In genomic region chr12:57452937-57453509, GRCh38 we compare ENCODE assay signal across 9 cellular contexts. TPM values are rescaled to one million over a fixed set of nuclear protein-coding genes. Genes with fewer than 3 reads are reported as not detected.
DNase-seq lines count a peak whose midpoint lies in the region; ATAC-seq and TF ChIP-seq lines count a peak whose summit lies in the region.
"Had no signal": no experiment of that assay in that cellular context is flagged by ENCODE, and none has a peak within 500 bp of the region (broad histone marks: within the 10 kb centered on the region; RNA-seq: fewer than 3 reads in every experiment).

No MANE protein-coding gene starts in this region.

- no peaks in the 10 kb centered on the region for H3K27me3 ChIP-seq in OCI-LY1 (ENCODE audit: insufficient read depth, low read length)
- no peaks in the 10 kb centered on the region for H3K27me3 ChIP-seq in heart left ventricle

- peaks cover 10% of the 10 kb centered on the region for H3K4me1 ChIP-seq in OCI-LY1 (ENCODE audit: insufficient read depth, low read length, severe bottlenecking)
- peaks cover 0 to 31% (median 12%) of the 10 kb centered on the region in 12 donors for H3K4me1 ChIP-seq in heart left ventricle

- peak overlapping the region; percentile 47 for H3K27ac Mint-ChIP-seq in activated naive CD8-positive, alpha-beta T cell treated with anti-CD3 and anti-CD28 coated beads, Interleukin-2, amount 10 ng/mL, durations not matched to agents 7 days and 5 days

- H3K9me3 Mint-ChIP-seq in activated naive CD8-positive, alpha-beta T cell treated with anti-CD3 and anti-CD28 coated beads, Interleukin-2, amount 10 ng/mL, durations not matched to agents 7 days and 5 days, result no peaks in the 10 kb centered on the region

- H3K4me3 Mint-ChIP-seq in activated naive CD8-positive, alpha-beta T cell treated with anti-CD3 and anti-CD28 coated beads, Interleukin-2, amount 10 ng/mL, durations not matched to agents 7 days and 5 days, result no peak overlapping the region

- no peaks in the 10 kb centered on the region for H3K27me3 Mint-ChIP-seq in activated naive CD8-positive, alpha-beta T cell treated with anti-CD3 and anti-CD28 coated beads, Interleukin-2, amount 10 ng/mL, durations not matched to agents 7 days and 5 days

- H4K20me1 ChIP-seq in OCI-LY1 (ENCODE audit: insufficient read depth, low read length), result no peaks in the 10 kb centered on the region

- no peak for TF ChIP-seq POLR2A in heart left ventricle (IDR thresholded peaks at IDR 0.05)

- H3K9ac ChIP-seq in OCI-LY1 (ENCODE audit: low read length), result no peak overlapping the region

- H3K9me2 ChIP-seq in OCI-LY1 (ENCODE audit: low read depth, low read length), result no peaks in the 10 kb centered on the region

- no peak overlapping the region for H2AFZ ChIP-seq in OCI-LY1 (ENCODE audit: low read length)

- H3K4me1 Mint-ChIP-seq in activated naive CD8-positive, alpha-beta T cell treated with anti-CD3 and anti-CD28 coated beads, Interleukin-2, amount 10 ng/mL, durations not matched to agents 7 days and 5 days, result peaks cover 12% of the 10 kb centered on the region

- peak; percentile 63 for DNase-seq in NCI-H345 (lab: John Stamatoyannopoulos, UW)
- no peak for DNase-seq in NCI-H345 treated with DMSO at 0.1 percent for 48 hours (lab: John Stamatoyannopoulos, UW; ENCODE audit: unreplicated experiment)
- peak; percentile 83 for DNase-seq in HT-29 (ENCODE audit: low spot score)
- peak; percentile 70 for DNase-seq in activated naive CD8-positive, alpha-beta T cell treated with anti-CD3 and anti-CD28 coated beads, Interleukin-2, amount 10 ng/mL, durations not matched to agents 7 days and 5 days
- DNase-seq in heart left ventricle, result peak; percentile 83 to 89 (median 87)
- DNase-seq in pons (ENCODE audit: low spot score), result peak; percentile 64

- POLR2A ChIA-PET in activated naive CD8-positive, alpha-beta T cell treated with anti-CD3 and anti-CD28 coated beads, Interleukin-2, amount 10 ng/mL, durations not matched to agents 7 days and 5 days (lab: Charles Lee), result interaction anchor here (1.2 to 1.7 kb wide), 3 partner anchors 9 to 23 kb away, joined by 4 to 8 read pairs (median 5); partner anchors contain the start of gene INHBC

- no peaks in the 10 kb centered on the region for H3K79me2 ChIP-seq in OCI-LY1 (ENCODE audit: insufficient read depth, low read length)

- no peaks in the 10 kb centered on the region for H3K9me3 ChIP-seq in OCI-LY1 (ENCODE audit: low read length)
- peaks cover 0 to 5% (median 0%) of the 10 kb centered on the region in 12 donors for H3K9me3 ChIP-seq in heart left ventricle

- peak; percentile 38 for ATAC-seq in activated naive CD8-positive, alpha-beta T cell treated with anti-CD3 and anti-CD28 coated beads, Interleukin-2, amount 10 ng/mL, durations not matched to agents 7 days and 5 days (ENCODE audit: low read depth)
- ATAC-seq in heart left ventricle (peak; percentile 75 to 86 (median 82)), HG03565 (IDR thresholded peaks at IDR 0.05; ENCODE audit: unreplicated experiment) (no peak)

- H3K4me3 ChIP-seq in OCI-LY1 (ENCODE audit: low read depth, low read length, poor library complexity, severe bottlenecking) (no peak overlapping the region), heart left ventricle (no peak overlapping the region)

- no peaks in the 10 kb centered on the region for H3K36me3 Mint-ChIP-seq in activated naive CD8-positive, alpha-beta T cell treated with anti-CD3 and anti-CD28 coated beads, Interleukin-2, amount 10 ng/mL, durations not matched to agents 7 days and 5 days

- WGBS in heart left ventricle, 4 donors, result 19 to 27% (median 24%) methylated on average over 5 to 7 of the region's 7 CpGs

- no peaks in the 10 kb centered on the region for H3K36me3 ChIP-seq in OCI-LY1 (ENCODE audit: insufficient read depth, low read length)
- no peaks in the 10 kb centered on the region for H3K36me3 ChIP-seq in heart left ventricle

- TF ChIP-seq CTCF in OCI-LY1 (IDR thresholded peaks at IDR 0.05; ENCODE audit: low read length) (peak; percentile 87), heart left ventricle (IDR thresholded peaks at IDR 0.05) (peak; percentile 79 to 96 (median 90))

- H3K4me2 ChIP-seq in OCI-LY1 (ENCODE audit: low read length), result no peak overlapping the region

- no peaks in the 10 kb centered on the region for H3F3A ChIP-seq in OCI-LY1 (ENCODE audit: insufficient read depth, low read length)

- intact Hi-C loops in heart left ventricle (cut with DNase I), result loop anchor here (1.0 to 10.0 kb wide), 9 partner anchors 22 to 240 kb away; partner anchors contain the start of gene R3HDM2 (in 1 of the 10)

- H3K27ac ChIP-seq in OCI-LY1 (ENCODE audit: low read depth, low read length, poor library complexity, severe bottlenecking), result no peak overlapping the region
- peak overlapping the region; percentile 61 to 96 (median 84) for H3K27ac ChIP-seq in heart left ventricle

RNA-seq across cellular contexts. Expression of gene INHBE, which starts 2.1 kb away (rescaled TPM):
- 0.34 and 0.41 TPM in 2 replicates for total RNA-seq in HT-29 (2014; rRNA removed; shearing (Covaris generic))
- not detected for total RNA-seq in activated naive CD8-positive, alpha-beta T cell treated with anti-CD3 and anti-CD28 coated beads, Interleukin-2, amount 10 ng/mL, durations not matched to agents 7 days and 5 days
- total RNA-seq in heart left ventricle, result under 1 TPM in 1 of 9 donors, not detected in 8; 0.64 TPM
- polyA plus RNA-seq in heart left ventricle, result under 1 TPM in 1 of 2 donors, not detected in 1; 0.03 TPM
- polyA plus RNA-seq: adipose tissue had no signal

RNA-seq across cellular contexts. Expression of gene GLI1, which starts 6.6 kb away (rescaled TPM):
- 2.0 and 4.2 TPM in 2 replicates for total RNA-seq in HT-29 (2014; rRNA removed; shearing (Covaris generic))
- under 1 TPM; 0.54 to 0.86 TPM for total RNA-seq in activated naive CD8-positive, alpha-beta T cell treated with anti-CD3 and anti-CD28 coated beads, Interleukin-2, amount 10 ng/mL, durations not matched to agents 7 days and 5 days
- total RNA-seq in heart left ventricle, result 1 to 10 TPM in 4 of 9 donors, under 1 TPM in 5; 0.19 to 2.6 (median 0.83) TPM
- under 1 TPM; 0.08 to 0.97 TPM for polyA plus RNA-seq in heart left ventricle

RNA-seq across cellular contexts. Expression of gene INHBC, which starts 18.4 kb away (rescaled TPM):
- total RNA-seq in HT-29 (2014; rRNA removed; shearing (Covaris generic)), result not detected in 2 replicates
- total RNA-seq in activated naive CD8-positive, alpha-beta T cell treated with anti-CD3 and anti-CD28 coated beads, Interleukin-2, amount 10 ng/mL, durations not matched to agents 7 days and 5 days, result under 1 TPM in 1 of 2 experiments, not detected in 1; 0.14 TPM
- under 1 TPM in 1 of 9 donors, not detected in 8; 0.27 TPM for total RNA-seq in heart left ventricle
- under 1 TPM in 1 of 2 donors, not detected in 1; 0.03 TPM for polyA plus RNA-seq in heart left ventricle

RNA-seq across cellular contexts. Expression of gene R3HDM2, which starts 22.2 kb away (rescaled TPM):
- total RNA-seq in HT-29 (2014; rRNA removed; shearing (Covaris generic)), result 23.3 and 25.3 TPM in 2 replicates
- 10 to 100 TPM; 91.5 to 97.1 TPM for total RNA-seq in activated naive CD8-positive, alpha-beta T cell treated with anti-CD3 and anti-CD28 coated beads, Interleukin-2, amount 10 ng/mL, durations not matched to agents 7 days and 5 days
- 100 to 1,000 TPM in 1 of 9 donors, 10 to 100 TPM in 8; 33.1 to 102 (median 61.9) TPM for total RNA-seq in heart left ventricle
- polyA plus RNA-seq in heart left ventricle, result 10 to 100 TPM; 12.7 to 24.5 TPM

RNA-seq across cellular contexts. Expression of gene ARHGAP9, which starts 26.6 kb away (rescaled TPM):
- 1.5 and 3.4 TPM in 2 replicates for total RNA-seq in HT-29 (2014; rRNA removed; shearing (Covaris generic))
- 100 to 1,000 TPM; 282 to 304 TPM for total RNA-seq in activated naive CD8-positive, alpha-beta T cell treated with anti-CD3 and anti-CD28 coated beads, Interleukin-2, amount 10 ng/mL, durations not matched to agents 7 days and 5 days
- 10 to 100 TPM in 2 of 9 donors, 1 to 10 TPM in 7; 2.2 to 33.4 (median 3.9) TPM for total RNA-seq in heart left ventricle
- polyA plus RNA-seq in heart left ventricle, result 1 to 10 TPM; 1.7 to 3.4 TPM
